15 cellular contexts compared by ENCODE assay signal in the genomic region with DNA sequence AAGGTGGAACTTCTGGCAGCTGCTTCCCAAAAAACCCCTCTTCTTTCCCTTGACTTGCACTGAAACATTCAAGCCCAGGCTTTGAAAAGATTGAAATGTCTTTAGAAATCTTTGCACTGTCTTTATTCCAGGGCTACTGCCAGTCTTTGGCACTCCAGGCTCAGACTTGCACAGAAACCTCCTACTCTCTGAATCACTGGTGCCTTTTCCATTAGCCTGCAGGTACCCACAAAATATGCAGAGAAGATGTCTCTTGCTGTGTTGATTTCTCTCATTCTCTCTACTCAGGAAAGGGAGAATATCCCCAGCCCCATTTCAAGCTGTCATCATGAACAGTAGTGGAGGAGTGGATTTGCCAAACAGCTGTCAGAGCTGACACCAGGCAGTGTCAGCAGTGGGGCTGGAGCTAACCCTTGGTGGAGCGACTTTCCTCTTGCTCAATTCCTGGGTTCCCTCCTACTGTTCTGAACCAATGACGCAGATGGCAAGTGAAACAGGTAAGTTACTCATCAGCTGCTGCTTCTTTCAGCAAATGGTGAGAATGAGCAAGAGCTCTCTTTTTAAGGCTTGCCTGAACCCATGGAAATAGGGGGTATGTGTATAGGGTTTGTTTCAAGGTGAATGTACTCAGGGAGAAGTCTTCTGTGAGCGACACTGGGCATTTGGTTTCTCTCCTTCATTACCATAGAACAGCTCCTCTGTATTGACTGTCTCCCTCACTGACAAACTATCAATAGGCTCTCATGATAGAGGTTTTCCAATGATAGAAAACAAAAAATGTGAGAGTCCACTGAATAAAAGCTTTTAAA.
A peak's percentile ranks its signal among the peaks of the same experiment; 100 is the strongest.
DNase-seq lines count a peak whose midpoint lies in the region; ATAC-seq, FAIRE-seq and TF ChIP-seq lines count a peak whose summit lies in the region.
"Had no signal": no experiment of that assay in that cellular context is flagged by ENCODE, and none has a peak within 500 bp of the region (broad histone marks: within the 10 kb centered on the region; RNA-seq: fewer than 3 reads in every experiment).

No MANE protein-coding gene starts in this region.

- no peak overlapping the region for H4K8ac ChIP-seq in H1 (ENCODE audit: extremely low read depth, insufficient read depth, low read length)

- POLR2A ChIA-PET in H1 (lab: Charles Lee; ENCODE audit: partially characterized antibody): no interaction called here

- no peak overlapping the region for H2AK5ac ChIP-seq in H1 (ENCODE audit: low read depth, low read length)

- H3K9me3 ChIP-seq in WERI-Rb-1 (ENCODE audit: severe bottlenecking) (peaks cover 6% of the 10 kb centered on the region), H1 (ENCODE audit: insufficient read depth in 2 of 2, low read depth in 1 of 2, low read length in 1 of 2) (no peaks in the 10 kb centered on the region), keratinocyte (ENCODE audit: control insufficient read depth, low read depth, low read length) (no peaks in the 10 kb centered on the region)

- no peak overlapping the region for H2BK120ac ChIP-seq in H1 (replicated peaks; ENCODE audit: low read depth, low read length)

- H3K4me1 ChIP-seq in KMS-11 (ENCODE audit: low read depth, poor library complexity, severe bottlenecking) (peaks cover 28% of the 10 kb centered on the region), H1 (replicated peaks in 1 of 4; ENCODE audit: control insufficient read depth in 3 of 4, insufficient read depth in 4 of 4, low read length in 3 of 4) (no peaks in the 10 kb centered on the region), keratinocyte (ENCODE audit: control insufficient read depth, extremely low read depth, insufficient read depth, low read length) (peaks cover 4% of the 10 kb centered on the region)

- no peaks in the 10 kb centered on the region for H3K9me1 ChIP-seq in keratinocyte (ENCODE audit: control insufficient read depth, extremely low read depth, insufficient read depth, low read length)

- H3K79me2 ChIP-seq in KMS-11 (ENCODE audit: insufficient read depth, low read depth) (no peaks in the 10 kb centered on the region), H1 (ENCODE audit: control insufficient read depth in 1 of 2, insufficient read depth in 2 of 2, low read length in 2 of 2) (no peaks in the 10 kb centered on the region), keratinocyte (ENCODE audit: control insufficient read depth, insufficient read depth, low read length) (no peaks in the 10 kb centered on the region)

- H3K27ac ChIP-seq in KMS-11 (no peak overlapping the region), WERI-Rb-1 (peak overlapping the region; percentile 96), H1 (ENCODE audit: low read depth, low read length) (no peak overlapping the region), keratinocyte (ENCODE audit: control insufficient read depth, insufficient read depth, low read length) (peak overlapping the region; percentile 70)
- H3K27ac ChIP-seq: HL-60 had no signal

- no peaks in the 10 kb centered on the region for H3K79me1 ChIP-seq in H1 (ENCODE audit: low read depth, low read length)

- H3K36me3 ChIP-seq in KMS-11 (ENCODE audit: insufficient read depth): no peaks in the 10 kb centered on the region
- H3K36me3 ChIP-seq in WERI-Rb-1: peaks cover 5% of the 10 kb centered on the region; the same call in 1 of the 2 replicates
- no peaks in the 10 kb centered on the region for H3K36me3 ChIP-seq in H1 (ENCODE audit: control insufficient read depth in 2 of 4, insufficient read depth in 4 of 4, low read length in 3 of 4)
- H3K36me3 ChIP-seq in keratinocyte (ENCODE audit: control insufficient read depth in 2 of 2, extremely low read depth in 1 of 2, insufficient read depth in 2 of 2, low read length in 2 of 2): no peaks in the 10 kb centered on the region

- H3K56ac ChIP-seq in H1 (replicated peaks; ENCODE audit: insufficient read length, low read depth, low read length): no peak overlapping the region

- H3K23ac ChIP-seq in H1 (ENCODE audit: insufficient read length): no peak overlapping the region

- H2BK15ac ChIP-seq in H1 (ENCODE audit: low read length): no peak overlapping the region

- no peaks in the 10 kb centered on the region for H3K23me2 ChIP-seq in H1 (ENCODE audit: low read depth, low read length)

- no peak overlapping the region for H3K4ac ChIP-seq in H1 (replicated peaks; ENCODE audit: insufficient read length, low read depth, low read length)

- H2AFZ ChIP-seq in KMS-11 (ENCODE audit: low read depth): no peak overlapping the region
- peak overlapping the region; percentile 1; the same call in 1 of the 2 replicates for H2AFZ ChIP-seq in H1 (ENCODE audit: low read length)
- H2AFZ ChIP-seq in keratinocyte (ENCODE audit: control insufficient read depth, low read length): peak overlapping the region; percentile 92

- TF ChIP-seq EP300 in H1 (IDR thresholded peaks at IDR 0.05; ENCODE audit: borderline replicate concordance in 1 of 2, low read depth in 2 of 2, low read length in 2 of 2): no peak

- 92% methylated on average over 3 of the region's 3 CpGs; no CpG with 5 or more reads in 1 of the 2 experiments for WGBS in H1 (ENCODE audit: extremely low coverage in 1 of 2, insufficient coverage in 1 of 2, insufficient read length in 1 of 2, insufficient replicate concordance in 2 of 2, low coverage in 1 of 2, low lambda C conversion rate in 2 of 2, missing lambda C conversion rate in 1 of 2), 2 experiments

- no peaks in the 10 kb centered on the region for H3K27me3 ChIP-seq in KMS-11 (ENCODE audit: insufficient read depth, low read depth)
- H3K27me3 ChIP-seq in WERI-Rb-1 (ENCODE audit: insufficient read depth, low read depth, severe bottlenecking): no peaks in the 10 kb centered on the region
- H3K27me3 ChIP-seq in H1 (replicated peaks in 1 of 4; ENCODE audit: control insufficient read depth in 3 of 4, extremely low read depth in 1 of 4, insufficient read depth in 3 of 4, low read length in 3 of 4): no peaks in the 10 kb centered on the region
- no peaks in the 10 kb centered on the region for H3K27me3 ChIP-seq in keratinocyte (ENCODE audit: control insufficient read depth, extremely low read depth, insufficient read depth, low read length)

- CTCF ChIA-PET in H1 (lab: Charles Lee; ENCODE audit: partially characterized antibody): interaction anchor here (0.8 to 1.1 kb wide), 4 partner anchors 12 to 363 kb away, joined by 3 to 4 read pairs (median 3); partner anchors contain the start of gene ADRA2A

- H4K5ac ChIP-seq in H1 (ENCODE audit: insufficient read length, low read depth, low read length): no peak overlapping the region

- dilution Hi-C loops in keratinocyte (cut with MboI; ENCODE audit: extremely low pct_ligation_motif_present, low sequenced_read_pairs): no loop called here

- H4K20me1 ChIP-seq in KMS-11 (ENCODE audit: insufficient read depth) (no peaks in the 10 kb centered on the region), H1 (replicated peaks in 1 of 2; ENCODE audit: control insufficient read depth in 1 of 2, insufficient read depth in 2 of 2, low read length in 2 of 2) (no peaks in the 10 kb centered on the region), keratinocyte (ENCODE audit: control insufficient read depth, extremely low read depth, insufficient read depth, low read length) (no peaks in the 10 kb centered on the region)

- DNase-seq in WERI-Rb-1 (peak; percentile 64), H1 (ENCODE audit: low read depth in 1 of 2, low spot score in 2 of 2) (no peak), keratinocyte (ENCODE audit: low read depth, low spot score) (no peak), HCEC 1CT (no peak)
- DNase-seq: C1 segment of cervical spinal cord; Calu3; CD4-positive, alpha-beta T cell; DMS 273 treated with DMSO at 0.1 percent for 48 hours; GOT3 had no signal

- H4K91ac ChIP-seq in H1 (replicated peaks; ENCODE audit: insufficient read length, low read length): no peak overlapping the region

- H3K4me3 ChIP-seq in KMS-11 (IDR thresholded peaks at IDR 0.05; ENCODE audit: insufficient read depth, low read depth, low read length): no peak overlapping the region
- peak overlapping the region; percentile 25 for H3K4me3 ChIP-seq in WERI-Rb-1 (ENCODE audit: low read depth, low read length)
- H3K4me3 ChIP-seq in H1 (ENCODE audit: extremely low read depth in 1 of 4, insufficient read depth in 2 of 4, low read depth in 3 of 4, low read length in 4 of 4): no peak overlapping the region
- H3K4me3 ChIP-seq in keratinocyte (ENCODE audit: control insufficient read depth in 2 of 3, extremely low read depth in 1 of 3, insufficient read depth in 2 of 3, low read depth in 1 of 3, low read length in 3 of 3): peak overlapping the region in 1 of 3 experiments; percentile 50

- no peak for ATAC-seq in HG02973 (IDR thresholded peaks at IDR 0.05; ENCODE audit: unreplicated experiment)
- no peak for ATAC-seq in GM21737 (IDR thresholded peaks at IDR 0.05; ENCODE audit: unreplicated experiment)
- ATAC-seq: HCT116 had no signal

- no peak for TF ChIP-seq CTCF in KMS-11 (conservative IDR thresholded peaks at IDR 0.05; ENCODE audit: low read depth, low read length)
- TF ChIP-seq CTCF in WERI-Rb-1 (IDR thresholded peaks at IDR 0.05; ENCODE audit: low read depth, low read length): no peak
- no peak for TF ChIP-seq CTCF in H1 (IDR thresholded peaks at IDR 0.05; ENCODE audit: control extremely low read depth in 1 of 3, insufficient read depth in 1 of 3, low read depth in 1 of 3, low read length in 3 of 3)
- TF ChIP-seq CTCF in keratinocyte (optimal IDR thresholded peaks at IDR 0.05 in 1 of 3, IDR thresholded peaks at IDR 0.05 in 1 of 3, conservative IDR thresholded peaks at IDR 0.05 in 1 of 3; ENCODE audit: extremely low read depth in 1 of 3, insufficient read depth in 2 of 3, low read length in 3 of 3): no peak

- peak overlapping the region; percentile 36; the same call in 1 of the 2 replicates for H3K4me2 ChIP-seq in KMS-11
- H3K4me2 ChIP-seq in H1 (ENCODE audit: insufficient read depth in 1 of 2, low read depth in 2 of 2, low read length in 2 of 2): no peak overlapping the region
- peak overlapping the region; percentile 58 for H3K4me2 ChIP-seq in keratinocyte (ENCODE audit: control insufficient read depth, extremely low read depth, insufficient read depth, low read depth, low read length)

- TF ChIP-seq POLR2A in H1 (IDR thresholded peaks at IDR 0.05; ENCODE audit: control extremely low read depth in 1 of 2, low read depth in 2 of 2, low read length in 2 of 2): no peak

- H3K18ac ChIP-seq in H1 (ENCODE audit: extremely low read depth, low read length): no peak overlapping the region

- H2BK5ac ChIP-seq in H1 (ENCODE audit: low read depth, low read length): no peak overlapping the region

- H3K9ac ChIP-seq in KMS-11 (no peak overlapping the region), H1 (replicated peaks in 1 of 4; ENCODE audit: extremely low read depth in 1 of 4, low read depth in 3 of 4, low read length in 3 of 4) (no peak overlapping the region), keratinocyte (ENCODE audit: control insufficient read depth, extremely low read depth, insufficient read depth, low read length) (peak overlapping the region; percentile 40)

- no peak for TF ChIP-seq RAD21 in H1 (IDR thresholded peaks at IDR 0.05 in 1 of 2, conservative IDR thresholded peaks at IDR 0.05 in 1 of 2; ENCODE audit: low read depth in 2 of 2, low read length in 2 of 2)

- no peak overlapping the region for H3K14ac ChIP-seq in H1 (ENCODE audit: insufficient read length)

- no peak overlapping the region for H2BK20ac ChIP-seq in H1 (ENCODE audit: low read length)

- H2BK12ac ChIP-seq in H1 (ENCODE audit: low read depth, low read length): no peak overlapping the region

- FAIRE-seq in H1 (lab: Jason Lieb, UNC) (no peak), keratinocyte (lab: Jason Lieb, UNC) (peak; percentile 72)
- FAIRE-seq: A204.1 had no signal

Comparison
In these comparisons a context has a peak if more than half of its experiments do, and no peak if none do; other contexts are left out.
1. H3K27ac ChIP-seq: peak in WERI-Rb-1 (single experiment) and keratinocyte (single experiment); none in KMS-11 (single experiment) and H1 (single experiment).
2. H3K4me2 ChIP-seq: peak in KMS-11 (single experiment) and keratinocyte (single experiment); none in H1 (0 of 2).